9 cellular contexts compared by ENCODE assay signal in the genomic region with DNA sequence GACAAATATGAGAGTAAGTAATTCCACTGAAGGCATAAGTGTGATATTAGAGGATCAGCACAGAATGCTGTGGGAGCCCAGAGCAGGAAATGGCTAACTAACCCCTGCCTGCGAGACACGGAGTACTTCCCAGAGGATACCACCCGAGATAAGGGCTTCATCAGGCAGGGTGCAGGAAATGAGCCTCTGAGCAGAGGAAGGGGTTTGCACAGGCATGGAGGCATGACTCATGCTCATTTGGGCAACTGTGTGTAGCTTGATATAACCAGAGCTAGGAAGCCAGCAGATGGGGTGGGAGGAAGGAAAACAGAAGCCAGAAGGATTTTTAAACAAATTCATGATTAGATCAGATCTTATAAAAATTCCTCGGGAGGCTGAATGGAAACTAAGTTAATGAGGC.
DNase-seq lines count a peak whose midpoint lies in the region; ATAC-seq and TF ChIP-seq lines count a peak whose summit lies in the region.
"Had no signal": no experiment of that assay in that cellular context is flagged by ENCODE, and none has a peak within 500 bp of the region (broad histone marks: within the 10 kb centered on the region; RNA-seq: fewer than 3 reads in every experiment).

No MANE protein-coding gene starts in this region.

- H3K23ac ChIP-seq in IMR-90 (ENCODE audit: low read depth, low read length) = no peak overlapping the region

- TF ChIP-seq POLR2A in IMR-90 (IDR thresholded peaks at IDR 0.05; ENCODE audit: low read depth, low read length) (no peak), transverse colon (IDR thresholded peaks at IDR 0.05) (no peak)

- no peak for TF ChIP-seq EP300 in transverse colon (IDR thresholded peaks at IDR 0.05; ENCODE audit: low read depth)

- H3K27me3 ChIP-seq in IMR-90 (ENCODE audit: control insufficient read depth, insufficient read depth, low read length) (peaks cover 3% of the 10 kb centered on the region), transverse colon (no peaks in the 10 kb centered on the region)

- TF ChIP-seq RAD21 in IMR-90 (IDR thresholded peaks at IDR 0.05; ENCODE audit: low read length) = no peak

- 0 out of 2 replicates have a peak, but pooled peaks cover 2% of the 10 kb centered on the region for H3K9me1 ChIP-seq in IMR-90 (ENCODE audit: insufficient read depth, low read length)

- in situ Hi-C loops in IMR-90 (cut with MboI; ENCODE audit: low sequenced_read_pairs) (no loop called here), astrocyte of the cerebellum (cut with HindIII; ENCODE audit: low sequenced_read_pairs) (no loop called here), transverse colon (cut with MboI; ENCODE audit: low pct_ligation_motif_present in 1 of 4, low pct_unique_long_range_greater_than_20kb in 1 of 4, low sequenced_read_pairs in 3 of 4) (no loop called here)

- H3K14ac ChIP-seq in IMR-90 (replicated peaks; ENCODE audit: low read depth, low read length) = no peak overlapping the region

- no peak overlapping the region for H3K9ac ChIP-seq in IMR-90 (ENCODE audit: low read depth, low read length)
- H3K9ac ChIP-seq: parathyroid adenoma had no signal

- no peaks in the 10 kb centered on the region for H3K36me3 ChIP-seq in IMR-90 (ENCODE audit: control insufficient read depth, insufficient read depth, low read length)
- no peaks in the 10 kb centered on the region for H3K36me3 ChIP-seq in transverse colon

- dilution Hi-C loops in IMR-90 (cut with HindIII; ENCODE audit: low sequenced_read_pairs, unreplicated experiment) = no loop called here

- no peaks in the 10 kb centered on the region; the same call in 1 of the 2 replicates for H3K9me3 ChIP-seq in IMR-90 (ENCODE audit: control insufficient read depth, insufficient read depth, low read length)
- H3K9me3 ChIP-seq in transverse colon = peaks cover 0 to 5% of the 10 kb centered on the region in 2 donors

- WGBS in IMR-90 (ENCODE audit: extremely low coverage in 2 of 2, insufficient read length in 1 of 2), 2 experiments = 34% methylated on average over 2 of the region's 4 CpGs; no CpG with 5 or more reads in 1 of the 2 experiments
- 62 to 65% methylated on average over 4 of the region's 4 CpGs for WGBS in transverse colon (ENCODE audit: low coverage in 1 of 2), 2 donors

- H2AFZ ChIP-seq in IMR-90 (replicated peaks; ENCODE audit: low read length, poor library complexity) = peak overlapping the region; percentile 81
- H2AFZ ChIP-seq: parathyroid adenoma had no signal

- CTCF ChIA-PET in IMR-90 (lab: Yijun Ruan, JAX) = no interaction called here

- H3K18ac ChIP-seq in IMR-90 (ENCODE audit: low read depth, low read length) = no peak overlapping the region

- no peak overlapping the region for H3K4ac ChIP-seq in IMR-90 (ENCODE audit: low read depth, low read length)

- no TSS peak for BruUV-seq in IMR-90 (replicated peaks; lab: Mats Ljungman, UMichigan)

- H3K4me3 ChIP-seq in IMR-90 (ENCODE audit: insufficient read depth, low read depth, low read length) (no peak overlapping the region), astrocyte of the cerebellum (ENCODE audit: low read depth, low read length) (no peak overlapping the region), transverse colon (no peak overlapping the region)

- TF ChIP-seq CTCF in IMR-90 (conservative IDR thresholded peaks at IDR 0.05; ENCODE audit: low read depth, low read length) = 0 out of 2 replicates have a peak, but pooled peaks have one; percentile 5
- TF ChIP-seq CTCF in astrocyte of the cerebellum (IDR thresholded peaks at IDR 0.05; ENCODE audit: low read depth, low read length, missing control alignments) = no peak
- TF ChIP-seq CTCF in transverse colon (IDR thresholded peaks at IDR 0.05) = no peak

- H2BK15ac ChIP-seq in IMR-90 (ENCODE audit: low read depth, low read length) = no peak overlapping the region

- no peaks in the 10 kb centered on the region for H3K79me1 ChIP-seq in IMR-90 (ENCODE audit: low read depth in 1 of 2, low read length in 2 of 2)

- no peak overlapping the region for H2BK20ac ChIP-seq in IMR-90 (ENCODE audit: low read depth, low read length)

- peaks cover 2% of the 10 kb centered on the region; the same call in 1 of the 2 replicates for H3K4me1 ChIP-seq in IMR-90 (ENCODE audit: control insufficient read depth, insufficient read depth, low read length)
- no peaks in the 10 kb centered on the region for H3K4me1 ChIP-seq in transverse colon
- H3K4me1 ChIP-seq: parathyroid adenoma had no signal

- H4K91ac ChIP-seq in IMR-90 (ENCODE audit: insufficient read depth, low read depth, low read length) = no peak overlapping the region

- intact Hi-C loops in IMR-90 (cut with micrococcal nuclease) = no loop called here
- intact Hi-C loops in transverse colon (cut with DNase I; ENCODE audit: low total_unique reads) = no loop called here

- no peak overlapping the region for H2AK9ac ChIP-seq in IMR-90 (replicated peaks; ENCODE audit: low read depth, low read length, poor library complexity)

- no peak overlapping the region for H2AK5ac ChIP-seq in IMR-90 (ENCODE audit: low read depth, low read length)

- no peak overlapping the region for H3K4me2 ChIP-seq in IMR-90 (ENCODE audit: low read depth, low read length)

- no peak overlapping the region for H4K5ac ChIP-seq in IMR-90 (ENCODE audit: low read depth, low read length)

- POLR2A ChIA-PET in IMR-90 (lab: Charles Lee; ENCODE audit: unreplicated experiment) = no interaction called here

- no peak overlapping the region for H3K27ac ChIP-seq in IMR-90 (ENCODE audit: insufficient read depth, low read length)
- no peak overlapping the region for H3K27ac ChIP-seq in transverse colon
- H3K27ac ChIP-seq: parathyroid adenoma had no signal

- peak; percentile 92 for ATAC-seq in IMR-90 (ENCODE audit: low read depth)
- ATAC-seq in GM21723 (IDR thresholded peaks at IDR 0.05; ENCODE audit: unreplicated experiment) = no peak
- no peak for ATAC-seq in HG03025 (IDR thresholded peaks at IDR 0.05; ENCODE audit: low FRiP score, unreplicated experiment)
- ATAC-seq in HG02623 (IDR thresholded peaks at IDR 0.05; ENCODE audit: unreplicated experiment) = no peak

- H4K20me1 ChIP-seq in IMR-90 (ENCODE audit: insufficient read depth, low read length) = no peaks in the 10 kb centered on the region

- H2BK5ac ChIP-seq in IMR-90 (ENCODE audit: low read depth, low read length, poor library complexity, severe bottlenecking) = no peak overlapping the region

- no peak overlapping the region for H4K8ac ChIP-seq in IMR-90 (ENCODE audit: low read depth in 2 of 2, low read length in 2 of 2)

- H3K56ac ChIP-seq in IMR-90 (ENCODE audit: extremely low read depth, insufficient read depth, low read length) = no peak overlapping the region

- DNase-seq in CMK (ENCODE audit: low read depth) (peak; percentile 17), IMR-90 (peak; percentile 69), astrocyte of the cerebellum (ENCODE audit: low read depth) (peak; percentile 13), lung microvascular endothelial cell (ENCODE audit: low read depth in 2 of 2) (peak; percentile 83 to 96), transverse colon (no peak)

- H2BK120ac ChIP-seq in IMR-90 (ENCODE audit: low read depth, low read length) = no peak overlapping the region

TF ChIP-seq in IMR-90, 13 proteins besides CTCF, POLR2A, EP300 and RAD21:
- 0 out of 2 replicates have a peak, but pooled peaks have one; percentile 7 for TF ChIP-seq FOS (IDR thresholded peaks at IDR 0.05; ENCODE audit: low read depth, low read length)
- no peak for TF ChIP-seq MXI1 (IDR thresholded peaks at IDR 0.05; ENCODE audit: borderline replicate concordance, low read depth, low read length)
TF ChIP-seq in IMR-90: peak in this region for 1.
